In genomic region chr1:237012789-237013383, GRCh38 we compare ENCODE assay signal across 12 cellular contexts. TPM values are rescaled to one million over a fixed set of nuclear protein-coding genes. Genes with fewer than 3 reads are reported as not detected.
DNase-seq lines count a peak whose midpoint lies in the region; ATAC-seq and TF ChIP-seq lines count a peak whose summit lies in the region.
"Had no signal": no experiment of that assay in that cellular context is flagged by ENCODE, and none has a peak within 500 bp of the region (broad histone marks: within the 10 kb centered on the region; RNA-seq: fewer than 3 reads in every experiment).

No MANE protein-coding gene starts in this region.

- no peaks in the 10 kb centered on the region for H3K9me3 Mint-ChIP-seq in activated naive CD4-positive, alpha-beta T cell treated with anti-CD3 and anti-CD28 coated beads for 36 hours

- intact Hi-C loops in upper lobe of right lung (cut with DNase I): no loop called here
- intact Hi-C loops in activated naive CD4-positive, alpha-beta T cell treated with anti-CD3 and anti-CD28 coated beads for 36 hours (cut with micrococcal nuclease): no loop called here

- H3K27ac ChIP-seq in upper lobe of right lung: peak overlapping the region; percentile 62

- DNase-seq in NCI-H2029 (lab: John Stamatoyannopoulos, UW) (peak; percentile 14), NCI-H2029 treated with DMSO at 0.1 percent for 48 hours (lab: John Stamatoyannopoulos, UW) (no peak), amniotic epithelial cell (ENCODE audit: low read depth) (peak; percentile 10), iPS-NIHi11 (ENCODE audit: low spot score) (peak; percentile 48), upper lobe of right lung (peak; percentile 89)
- no peak for DNase-seq in activated naive CD4-positive, alpha-beta T cell treated with anti-CD3 and anti-CD28 coated beads for 36 hours
- DNase-seq: activated naive CD4-positive, alpha-beta T cell treated with Interleukin-2 at 50 U/mL for 16 hours; foreskin fibroblast; Kasumi-1 had no signal

- TF ChIP-seq CTCF in upper lobe of right lung (IDR thresholded peaks at IDR 0.05): no peak

- no peaks in the 10 kb centered on the region for H3K4me1 Mint-ChIP-seq in activated naive CD4-positive, alpha-beta T cell treated with anti-CD3 and anti-CD28 coated beads for 36 hours (ENCODE audit: low read depth)

- no peak overlapping the region for H3K4me3 Mint-ChIP-seq in activated naive CD4-positive, alpha-beta T cell treated with anti-CD3 and anti-CD28 coated beads for 36 hours

- H3K27me3 Mint-ChIP-seq in activated naive CD4-positive, alpha-beta T cell treated with anti-CD3 and anti-CD28 coated beads for 36 hours (ENCODE audit: low read depth): peaks cover 2% of the 10 kb centered on the region

- CTCF ChIA-PET in activated naive CD4-positive, alpha-beta T cell treated with anti-CD3 and anti-CD28 coated beads for 36 hours (lab: Charles Lee): no interaction called here

- H3K36me3 Mint-ChIP-seq in activated naive CD4-positive, alpha-beta T cell treated with anti-CD3 and anti-CD28 coated beads for 36 hours (ENCODE audit: low read depth): no peaks in the 10 kb centered on the region

- H3K36me3 ChIP-seq in upper lobe of right lung: no peaks in the 10 kb centered on the region

- no peaks in the 10 kb centered on the region for H3K9me3 ChIP-seq in upper lobe of right lung

- H3K27me3 ChIP-seq in upper lobe of right lung: no peaks in the 10 kb centered on the region

- no peak overlapping the region for H3K27ac Mint-ChIP-seq in activated naive CD4-positive, alpha-beta T cell treated with anti-CD3 and anti-CD28 coated beads for 36 hours

- ATAC-seq in upper lobe of right lung (peak; percentile 86), GM21381 (IDR thresholded peaks at IDR 0.05; ENCODE audit: unreplicated experiment) (no peak), HG03342 (IDR thresholded peaks at IDR 0.05; ENCODE audit: unreplicated experiment) (no peak)

- no peak overlapping the region for H3K4me3 ChIP-seq in upper lobe of right lung

- no peaks in the 10 kb centered on the region for H3K4me1 ChIP-seq in upper lobe of right lung

RNA-seq across cellular contexts. Expression of gene MT1HL1, which starts 8.6 kb away (rescaled TPM):
- total RNA-seq in upper lobe of right lung: not detected
- not detected for total RNA-seq in activated naive CD4-positive, alpha-beta T cell treated with anti-CD3 and anti-CD28 coated beads for 36 hours
- total RNA-seq: T-helper 1 cell treated with Interleukin-12 subunit alpha and Interleukin-12 subunit beta and Interleukin-4 antibody, amounts not matched to agents 30 ng/mL and 1 ng/mL, for 36 hours had no signal

RNA-seq across cellular contexts. Expression of gene RYR2, which starts 29.1 kb away (rescaled TPM):
- 7.8 TPM for total RNA-seq in upper lobe of right lung
- total RNA-seq in activated naive CD4-positive, alpha-beta T cell treated with anti-CD3 and anti-CD28 coated beads for 36 hours: not detected
- total RNA-seq: T-helper 1 cell treated with Interleukin-12 subunit alpha and Interleukin-12 subunit beta and Interleukin-4 antibody, amounts not matched to agents 30 ng/mL and 1 ng/mL, for 36 hours had no signal

Comparison
In these comparisons a context has a peak if more than half of its experiments do, and no peak if none do; other contexts are left out.
1. DNase-seq: peak in NCI-H2029 (single experiment), amniotic epithelial cell (single experiment), iPS-NIHi11 (single experiment) and upper lobe of right lung (single experiment); none in NCI-H2029 treated with DMSO at 0.1 percent for 48 hours (single experiment) and activated naive CD4-positive, alpha-beta T cell treated with anti-CD3 and anti-CD28 coated beads for 36 hours (single experiment).